18 cellular contexts compared by ENCODE assay signal in the genomic region with DNA sequence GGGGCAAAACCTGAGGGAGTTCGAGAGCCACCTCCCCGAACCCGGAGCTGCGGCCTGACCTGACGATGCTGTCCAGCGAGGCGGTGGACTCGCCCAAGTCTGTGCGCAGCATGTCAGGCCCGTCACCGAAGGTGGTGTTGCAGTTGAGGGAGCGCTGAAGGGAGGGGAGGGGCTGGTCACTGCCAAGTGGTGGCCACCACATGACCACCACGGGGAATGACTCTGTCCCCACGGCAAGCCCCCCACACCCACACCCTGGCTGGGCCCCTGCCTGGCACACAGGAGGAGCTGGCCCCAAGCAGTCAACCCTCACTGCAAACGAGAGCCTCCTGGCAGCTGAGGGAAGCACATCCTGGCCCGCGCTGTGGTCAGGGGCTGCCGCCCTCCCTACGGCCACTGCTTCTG. TPM values are rescaled to one million over a fixed set of nuclear protein-coding genes. Genes with fewer than 3 reads are reported as not detected.
DNase-seq lines count a peak whose midpoint lies in the region; ATAC-seq and TF ChIP-seq lines count a peak whose summit lies in the region.
"Had no signal": no experiment of that assay in that cellular context is flagged by ENCODE, and none has a peak within 500 bp of the region (broad histone marks: within the 10 kb centered on the region; RNA-seq: fewer than 3 reads in every experiment).

No MANE protein-coding gene starts in this region.

- POLR2A ChIA-PET in activated CD4-positive, alpha-beta T cell treated with anti-CD3 and anti-CD28 coated beads for 36 hours (lab: Charles Lee): no interaction called here
- POLR2A ChIA-PET in activated CD8-positive, alpha-beta T cell treated with anti-CD3 and anti-CD28 coated beads for 36 hours (lab: Charles Lee): no interaction called here

- H2BK120ac ChIP-seq in mesendoderm (ENCODE audit: low read depth, low read length): no peak overlapping the region

- H3K27me3 ChIP-seq in KMS-11 (ENCODE audit: insufficient read depth, low read depth) (no peaks in the 10 kb centered on the region; the same call in 1 of the 2 replicates), mesendoderm (ENCODE audit: insufficient read depth, low read length, poor library complexity) (no peaks in the 10 kb centered on the region)
- H3K27me3 ChIP-seq: BE2C had no signal

- no peak overlapping the region for H3K27ac Mint-ChIP-seq in activated CD4-positive, alpha-beta T cell treated with anti-CD3 and anti-CD28 coated beads for 36 hours
- no peak overlapping the region for H3K27ac Mint-ChIP-seq in activated CD8-positive, alpha-beta T cell treated with anti-CD3 and anti-CD28 coated beads for 36 hours

- intact Hi-C loops in activated CD4-positive, alpha-beta T cell treated with anti-CD3 and anti-CD28 coated beads for 36 hours (cut with DNase I, micrococcal nuclease): no loop called here
- intact Hi-C loops in activated CD8-positive, alpha-beta T cell treated with anti-CD3 and anti-CD28 coated beads for 36 hours (cut with micrococcal nuclease): loop anchor here (2.0 kb wide), 1 partner anchor 176 kb away; no protein-coding TSS in a partner anchor

- H3K4me1 Mint-ChIP-seq in activated CD4-positive, alpha-beta T cell treated with anti-CD3 and anti-CD28 coated beads for 36 hours: peaks cover 13% of the 10 kb centered on the region
- H3K4me1 Mint-ChIP-seq in activated CD8-positive, alpha-beta T cell treated with anti-CD3 and anti-CD28 coated beads for 36 hours (ENCODE audit: low read depth): peaks cover 14% of the 10 kb centered on the region

- H3K4ac ChIP-seq in mesendoderm (ENCODE audit: low read depth, low read length): no peak overlapping the region

- no peak overlapping the region for H2BK5ac ChIP-seq in mesendoderm (ENCODE audit: low read length)

- peak; percentile 25 for DNase-seq in activated CD4-positive, alpha-beta T cell treated with anti-CD3 and anti-CD28 coated beads for 36 hours
- DNase-seq in activated CD4-positive, alpha-beta T cell treated with anti-CD3 and anti-CD28 coated beads, Interleukin-2, amount 50 U/mL, for 48 hours: no peak
- DNase-seq in erythroblast (lab: John Stamatoyannopoulos, UW): peak; percentile 10 to 39
- no peak for DNase-seq in mesendoderm
- no peak for DNase-seq in MV-4-11 (lab: John Stamatoyannopoulos, UW)
- no peak for DNase-seq in activated CD8-positive, alpha-beta T cell treated with anti-CD3 and anti-CD28 coated beads for 36 hours
- DNase-seq: BE2C, DMS79, KG1, NCI-H1417 treated with DMSO at 0.1 percent for 48 hours, NCI-H187 treated with DMSO at 0.1 percent for 48 hours, NCI-H226, NCI-H524 treated with DMSO at 0.1 percent for 48 hours, SHP77 treated with DMSO at 0.1 percent for 48 hours, SK-N-SH had no signal

- no peaks in the 10 kb centered on the region for H3K9me3 Mint-ChIP-seq in activated CD4-positive, alpha-beta T cell treated with anti-CD3 and anti-CD28 coated beads for 36 hours (ENCODE audit: low read depth)
- H3K9me3 Mint-ChIP-seq in activated CD8-positive, alpha-beta T cell treated with anti-CD3 and anti-CD28 coated beads for 36 hours: no peaks in the 10 kb centered on the region

- no peak overlapping the region for H4K8ac ChIP-seq in mesendoderm (ENCODE audit: low read depth, low read length)

- no peak overlapping the region for H3K18ac ChIP-seq in mesendoderm (ENCODE audit: low read length)

- no peaks in the 10 kb centered on the region for H3K79me1 ChIP-seq in mesendoderm (ENCODE audit: low read length)

- CTCF ChIA-PET in activated CD4-positive, alpha-beta T cell treated with anti-CD3 and anti-CD28 coated beads for 36 hours (lab: Charles Lee): interaction anchor here (2.0 to 3.4 kb wide), 2 partner anchors 9 to 177 kb away, joined by 5 to 57 read pairs; no protein-coding TSS in a partner anchor
- CTCF ChIA-PET in activated CD8-positive, alpha-beta T cell treated with anti-CD3 and anti-CD28 coated beads for 36 hours (lab: Charles Lee): interaction anchor here (2.9 kb wide), 1 partner anchor 175 kb away, joined by 46 read pairs; no protein-coding TSS in a partner anchor

- H3K27ac ChIP-seq in 22Rv1 (peak overlapping the region; percentile 69), KMS-11 (no peak overlapping the region), mesendoderm (ENCODE audit: low read depth, low read length) (no peak overlapping the region)

- H3K4me3 ChIP-seq in KMS-11 (IDR thresholded peaks at IDR 0.05; ENCODE audit: insufficient read depth, low read depth, low read length) (no peak overlapping the region), mesendoderm (ENCODE audit: low read length) (no peak overlapping the region)

- no peak for TF ChIP-seq POLR2A in erythroblast (IDR thresholded peaks at IDR 0.05; ENCODE audit: low read length)

- peak overlapping the region; percentile 62; the same call in 1 of the 2 replicates for H2AFZ ChIP-seq in KMS-11 (ENCODE audit: low read depth)

- no peaks in the 10 kb centered on the region for H4K20me1 ChIP-seq in KMS-11 (ENCODE audit: insufficient read depth)

- H4K5ac ChIP-seq in mesendoderm (ENCODE audit: low read length): no peak overlapping the region

- H3K56ac ChIP-seq in mesendoderm (ENCODE audit: low read length): no peak overlapping the region

- H3K79me2 ChIP-seq in KMS-11 (ENCODE audit: insufficient read depth, low read depth): no peaks in the 10 kb centered on the region
- H3K79me2 ChIP-seq in mesendoderm (ENCODE audit: control insufficient read depth, insufficient read depth, low read length): no peaks in the 10 kb centered on the region

- H3K4me2 ChIP-seq in KMS-11: no peak overlapping the region
- no peak overlapping the region for H3K4me2 ChIP-seq in mesendoderm (ENCODE audit: low read length)
- H3K4me2 ChIP-seq: SK-N-SH had no signal

- no peak overlapping the region for H2BK15ac ChIP-seq in mesendoderm (replicated peaks; ENCODE audit: low read depth)

- H3K4me3 Mint-ChIP-seq in activated CD4-positive, alpha-beta T cell treated with anti-CD3 and anti-CD28 coated beads for 36 hours: no peak overlapping the region
- no peak overlapping the region for H3K4me3 Mint-ChIP-seq in activated CD8-positive, alpha-beta T cell treated with anti-CD3 and anti-CD28 coated beads for 36 hours

- ATAC-seq in activated CD4-positive, alpha-beta T cell treated with anti-CD3 and anti-CD28 coated beads for 36 hours: no peak
- ATAC-seq in activated CD8-positive, alpha-beta T cell treated with anti-CD3 and anti-CD28 coated beads for 36 hours: no peak

- WGBS in mesendoderm (ENCODE audit: extremely low coverage, insufficient coverage, low lambda C conversion rate): no CpG with 5 or more reads among the region's 19 CpGs

- H3K23ac ChIP-seq in mesendoderm (ENCODE audit: low read length): no peak overlapping the region

- no peaks in the 10 kb centered on the region for H3K36me3 Mint-ChIP-seq in activated CD4-positive, alpha-beta T cell treated with anti-CD3 and anti-CD28 coated beads for 36 hours (ENCODE audit: low read depth)
- H3K36me3 Mint-ChIP-seq in activated CD8-positive, alpha-beta T cell treated with anti-CD3 and anti-CD28 coated beads for 36 hours (ENCODE audit: low read depth): no peaks in the 10 kb centered on the region
- H3K36me3 Mint-ChIP-seq: CD4-positive, alpha-beta memory T cell had no signal

- H3K4me1 ChIP-seq in KMS-11 (ENCODE audit: low read depth, poor library complexity, severe bottlenecking) (no peaks in the 10 kb centered on the region), mesendoderm (ENCODE audit: control insufficient read depth, low read depth, low read length) (no peaks in the 10 kb centered on the region)

- H3K9ac ChIP-seq in KMS-11 (no peak overlapping the region), mesendoderm (ENCODE audit: low read length) (no peak overlapping the region)
- H3K9ac ChIP-seq: SK-N-SH had no signal

- no peak for TF ChIP-seq CTCF in 22Rv1 (IDR thresholded peaks at IDR 0.05)
- TF ChIP-seq CTCF in KMS-11 (conservative IDR thresholded peaks at IDR 0.05; ENCODE audit: low read depth, low read length): no peak
- no peak for TF ChIP-seq CTCF in activated CD8-positive, alpha-beta T cell treated with anti-CD3 and anti-CD28 coated beads for 36 hours (IDR thresholded peaks at IDR 0.05)

- H2AK5ac ChIP-seq in mesendoderm (ENCODE audit: low read length): no peak overlapping the region

- no peaks in the 10 kb centered on the region for H3K27me3 Mint-ChIP-seq in activated CD4-positive, alpha-beta T cell treated with anti-CD3 and anti-CD28 coated beads for 36 hours
- H3K27me3 Mint-ChIP-seq in activated CD8-positive, alpha-beta T cell treated with anti-CD3 and anti-CD28 coated beads for 36 hours: peaks cover 2% of the 10 kb centered on the region

- H3K36me3 ChIP-seq in KMS-11 (ENCODE audit: insufficient read depth) (no peaks in the 10 kb centered on the region), mesendoderm (ENCODE audit: control insufficient read depth, insufficient read depth, low read length) (no peaks in the 10 kb centered on the region)
- H3K36me3 ChIP-seq: BE2C had no signal

RNA-seq across cellular contexts. Expression of a gene that starts 30.8 kb away (rescaled TPM):
- 10 to 100 TPM; 61.4 to 75.3 TPM for total RNA-seq in activated CD4-positive, alpha-beta T cell treated with anti-CD3 and anti-CD28 coated beads for 36 hours
- 53.2 TPM for polyA plus RNA-seq in mesendoderm (2013, experiment 1 of 2)
- 50.3 TPM for polyA plus RNA-seq in mesendoderm (2013, experiment 2 of 2)
- total RNA-seq in activated CD8-positive, alpha-beta T cell treated with anti-CD3 and anti-CD28 coated beads for 36 hours: 10 to 100 TPM; 87.2 to 98.1 TPM

Comparison
In these comparisons a context has a peak if more than half of its experiments do, and no peak if none do; other contexts are left out.
1. DNase-seq: peak in activated CD4-positive, alpha-beta T cell treated with anti-CD3 and anti-CD28 coated beads for 36 hours (single experiment) and erythroblast (2 of 2); none in activated CD4-positive, alpha-beta T cell treated with anti-CD3 and anti-CD28 coated beads, Interleukin-2, amount 50 U/mL, for 48 hours (0 of 2), mesendoderm (single experiment), MV-4-11 (single experiment) and activated CD8-positive, alpha-beta T cell treated with anti-CD3 and anti-CD28 coated beads for 36 hours (single experiment).